In the genomic region with DNA sequence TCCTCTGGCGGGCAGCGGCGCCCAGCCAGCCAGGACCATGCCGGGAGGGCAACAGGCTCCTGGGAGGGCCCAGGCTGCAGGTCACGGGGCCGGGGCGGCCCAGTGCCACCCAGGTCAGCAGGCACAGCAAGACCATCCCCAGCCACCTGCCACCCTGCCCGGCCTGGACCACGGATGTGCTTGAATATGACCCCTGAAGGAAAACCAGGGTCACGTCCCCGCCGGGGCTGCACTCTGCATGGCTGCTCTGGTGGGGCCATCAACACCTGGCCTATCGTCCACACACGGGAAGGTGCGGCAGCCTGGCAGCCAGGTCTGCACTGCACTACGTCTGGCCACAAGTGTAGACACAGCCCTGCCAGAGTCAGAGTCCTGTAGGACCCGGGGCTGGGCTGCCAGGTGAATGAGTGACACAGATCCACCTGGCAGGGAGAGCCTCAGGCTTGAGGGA, we compare ENCODE assay signal across 17 cellular contexts. TPM values are rescaled to one million over a fixed set of nuclear protein-coding genes. Genes with fewer than 3 reads are reported as not detected.
A peak's percentile ranks its signal among the peaks of the same experiment; 100 is the strongest.
DNase-seq lines count a peak whose midpoint lies in the region; ATAC-seq and TF ChIP-seq lines count a peak whose summit lies in the region.
"Had no signal": no experiment of that assay in that cellular context is flagged by ENCODE, and none has a peak within 500 bp of the region (broad histone marks: within the 10 kb centered on the region; RNA-seq: fewer than 3 reads in every experiment).

No MANE protein-coding gene starts in this region.

- H3K36me3 Mint-ChIP-seq in CD14-positive monocyte, result no peaks in the 10 kb centered on the region
- H3K36me3 Mint-ChIP-seq: naive B cell had no signal

- no peak overlapping the region for H3K27ac Mint-ChIP-seq in CD14-positive monocyte
- H3K27ac Mint-ChIP-seq: naive B cell; T-helper 1 cell treated with Interleukin-12 subunit alpha and Interleukin-12 subunit beta and Interleukin-4 antibody, amounts not matched to agents 30 μg/mL and 1 μg/mL, for 36 hours had no signal

- peaks cover 6 to 18% (median 14%) of the 10 kb centered on the region in 3 donors for H3K27me3 Mint-ChIP-seq in CD14-positive monocyte (ENCODE audit: low read depth in 3 of 3)

- WGBS in psoas muscle, 3 donors, result 36 to 40% (median 39%) methylated on average over 16 to 17 of the region's 17 CpGs

- H3K4me1 Mint-ChIP-seq in CD14-positive monocyte, result peaks cover 7% of the 10 kb centered on the region

- H3K9me3 Mint-ChIP-seq in CD14-positive monocyte, result peaks cover 0 to 2% (median 0%) of the 10 kb centered on the region in 7 donors

- ATAC-seq in RWPE2 (ENCODE audit: low read depth), result no peak
- ATAC-seq in psoas muscle, result peak in 1 of 4 donors; percentile 31
- no peak for ATAC-seq in SK-N-SH treated with all-trans-retinoic acid at 6 μM for 48 hours

- H3K36me3 ChIP-seq in RWPE2 (ENCODE audit: low read depth) (no peaks in the 10 kb centered on the region), psoas muscle (ENCODE audit: insufficient read depth in 1 of 2, low read depth in 1 of 2) (no peaks in the 10 kb centered on the region)

- H3K4me3 Mint-ChIP-seq in CD14-positive monocyte, result no peak overlapping the region
- H3K4me3 Mint-ChIP-seq: naive B cell; T-helper 1 cell treated with Interleukin-12 subunit alpha and Interleukin-12 subunit beta and Interleukin-4 antibody, amounts not matched to agents 30 μg/mL and 1 μg/mL, for 36 hours had no signal

- H3K9me3 ChIP-seq in RWPE2 (ENCODE audit: severe bottlenecking) (no peaks in the 10 kb centered on the region), psoas muscle (no peaks in the 10 kb centered on the region)

- peak; percentile 41 for DNase-seq in CD14-positive monocyte (ENCODE audit: low spot score)
- peak; percentile 41 for DNase-seq in RWPE2 (ENCODE audit: low spot score)
- DNase-seq in islet precursor cell, result peak; percentile 35
- peak in 1 of 2 donors; percentile 23 for DNase-seq in psoas muscle
- DNase-seq in putamen (ENCODE audit: low spot score), result no peak
- no peak for DNase-seq in T-helper 9 cell
- DNase-seq: activated CD4-positive, CD25-positive, alpha-beta regulatory T cell; cerebellar nuclear complex; foreskin fibroblast; HCEC 1CT; Karpas-422; naive B cell; NCI-H1417 treated with DMSO at 0.1 percent for 48 hours; retina; stimulated activated CD4-positive, alpha-beta T cell treated with anti-CD3 and anti-CD28 coated beads, Interleukin-2, amount 100 ng/mL, for 24 hours had no signal

- H3K4me3 ChIP-seq in RWPE2 (ENCODE audit: severe bottlenecking) (no peak overlapping the region), psoas muscle (peak overlapping the region; percentile 80)

- H3K27ac ChIP-seq in RWPE2 (ENCODE audit: poor library complexity, severe bottlenecking) (no peak overlapping the region), psoas muscle (peak overlapping the region; percentile 89)

- H3K4me1 ChIP-seq in RWPE2 (ENCODE audit: insufficient read depth, poor library complexity, severe bottlenecking) (no peaks in the 10 kb centered on the region), psoas muscle (peaks cover 71% of the 10 kb centered on the region)

- H3K27me3 ChIP-seq in RWPE2 (ENCODE audit: insufficient read depth, poor library complexity, severe bottlenecking) (no peaks in the 10 kb centered on the region), psoas muscle (ENCODE audit: insufficient read depth in 3 of 3, low read length in 2 of 3) (no peaks in the 10 kb centered on the region)

- intact Hi-C loops in CD14-positive monocyte (cut with micrococcal nuclease), result no loop called here
- intact Hi-C loops in psoas muscle (cut with DNase I), result loop anchor here in 1 of 2 donors (1.0 kb wide), 1 partner anchor 179 kb away; no protein-coding TSS in a partner anchor

- TF ChIP-seq CTCF in CD14-positive monocyte (IDR thresholded peaks at IDR 0.05) (no peak), RWPE2 (IDR thresholded peaks at IDR 0.05; ENCODE audit: poor library complexity, severe bottlenecking) (no peak), psoas muscle (IDR thresholded peaks at IDR 0.05) (no peak)

TF ChIP-seq in SK-N-SH treated with all-trans-retinoic acid at 6 μM for 48 hours, 23 proteins besides CTCF, POLR2A, EP300 and RAD21 (continues in another document):
- TF ChIP-seq ARNTL (CRISPR knock-in tag; IDR thresholded peaks at IDR 0.05; ENCODE audit: borderline replicate concordance, low read depth), result no peak
- TF ChIP-seq RARB (CRISPR knock-in tag; IDR thresholded peaks at IDR 0.05), result no peak
- TF ChIP-seq, protein P1, sequence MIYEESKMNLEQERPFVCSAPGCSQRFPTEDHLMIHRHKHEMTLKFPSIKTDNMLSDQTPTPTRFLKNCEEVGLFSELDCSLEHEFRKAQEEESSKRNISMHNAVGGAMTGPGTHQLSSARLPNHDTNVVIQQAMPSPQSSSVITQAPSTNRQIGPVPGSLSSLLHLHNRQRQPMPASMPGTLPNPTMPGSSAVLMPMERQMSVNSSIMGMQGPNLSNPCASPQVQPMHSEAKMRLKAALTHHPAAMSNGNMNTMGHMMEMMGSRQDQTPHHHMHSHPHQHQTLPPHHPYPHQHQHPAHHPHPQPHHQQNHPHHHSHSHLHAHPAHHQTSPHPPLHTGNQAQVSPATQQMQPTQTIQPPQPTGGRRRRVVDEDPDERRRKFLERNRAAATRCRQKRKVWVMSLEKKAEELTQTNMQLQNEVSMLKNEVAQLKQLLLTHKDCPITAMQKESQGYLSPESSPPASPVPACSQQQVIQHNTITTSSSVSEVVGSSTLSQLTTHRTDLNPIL (CRISPR knock-in tag; IDR thresholded peaks at IDR 0.05; ENCODE audit: low read depth), result no peak
- TF ChIP-seq TCF4 (CRISPR knock-in tag; IDR thresholded peaks at IDR 0.05; ENCODE audit: borderline replicate concordance), result no peak
- no peak for TF ChIP-seq CSDC2 (CRISPR knock-in tag; IDR thresholded peaks at IDR 0.05)
- TF ChIP-seq GLIS3 (CRISPR knock-in tag; IDR thresholded peaks at IDR 0.05), result no peak
- TF ChIP-seq ISL1 (CRISPR knock-in tag; IDR thresholded peaks at IDR 0.05), result no peak
- TF ChIP-seq SNAI2 (CRISPR knock-in tag; IDR thresholded peaks at IDR 0.05), result no peak
- no peak for TF ChIP-seq BACH2 (CRISPR knock-in tag; IDR thresholded peaks at IDR 0.05; ENCODE audit: borderline replicate concordance)
- TF ChIP-seq ZNF8 (CRISPR knock-in tag; IDR thresholded peaks at IDR 0.05), result no peak
- TF ChIP-seq PPARA (CRISPR knock-in tag; IDR thresholded peaks at IDR 0.05; ENCODE audit: borderline replicate concordance), result no peak
- TF ChIP-seq, protein P2, sequence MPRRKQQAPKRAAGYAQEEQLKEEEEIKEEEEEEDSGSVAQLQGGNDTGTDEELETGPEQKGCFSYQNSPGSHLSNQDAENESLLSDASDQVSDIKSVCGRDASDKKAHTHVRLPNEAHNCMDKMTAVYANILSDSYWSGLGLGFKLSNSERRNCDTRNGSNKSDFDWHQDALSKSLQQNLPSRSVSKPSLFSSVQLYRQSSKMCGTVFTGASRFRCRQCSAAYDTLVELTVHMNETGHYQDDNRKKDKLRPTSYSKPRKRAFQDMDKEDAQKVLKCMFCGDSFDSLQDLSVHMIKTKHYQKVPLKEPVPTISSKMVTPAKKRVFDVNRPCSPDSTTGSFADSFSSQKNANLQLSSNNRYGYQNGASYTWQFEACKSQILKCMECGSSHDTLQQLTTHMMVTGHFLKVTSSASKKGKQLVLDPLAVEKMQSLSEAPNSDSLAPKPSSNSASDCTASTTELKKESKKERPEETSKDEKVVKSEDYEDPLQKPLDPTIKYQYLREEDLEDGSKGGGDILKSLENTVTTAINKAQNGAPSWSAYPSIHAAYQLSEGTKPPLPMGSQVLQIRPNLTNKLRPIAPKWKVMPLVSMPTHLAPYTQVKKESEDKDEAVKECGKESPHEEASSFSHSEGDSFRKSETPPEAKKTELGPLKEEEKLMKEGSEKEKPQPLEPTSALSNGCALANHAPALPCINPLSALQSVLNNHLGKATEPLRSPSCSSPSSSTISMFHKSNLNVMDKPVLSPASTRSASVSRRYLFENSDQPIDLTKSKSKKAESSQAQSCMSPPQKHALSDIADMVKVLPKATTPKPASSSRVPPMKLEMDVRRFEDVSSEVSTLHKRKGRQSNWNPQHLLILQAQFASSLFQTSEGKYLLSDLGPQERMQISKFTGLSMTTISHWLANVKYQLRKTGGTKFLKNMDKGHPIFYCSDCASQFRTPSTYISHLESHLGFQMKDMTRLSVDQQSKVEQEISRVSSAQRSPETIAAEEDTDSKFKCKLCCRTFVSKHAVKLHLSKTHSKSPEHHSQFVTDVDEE (CRISPR knock-in tag; IDR thresholded peaks at IDR 0.05), result no peak
- no peak for TF ChIP-seq OSR1 (CRISPR knock-in tag; IDR thresholded peaks at IDR 0.05)
- TF ChIP-seq, protein P3, sequence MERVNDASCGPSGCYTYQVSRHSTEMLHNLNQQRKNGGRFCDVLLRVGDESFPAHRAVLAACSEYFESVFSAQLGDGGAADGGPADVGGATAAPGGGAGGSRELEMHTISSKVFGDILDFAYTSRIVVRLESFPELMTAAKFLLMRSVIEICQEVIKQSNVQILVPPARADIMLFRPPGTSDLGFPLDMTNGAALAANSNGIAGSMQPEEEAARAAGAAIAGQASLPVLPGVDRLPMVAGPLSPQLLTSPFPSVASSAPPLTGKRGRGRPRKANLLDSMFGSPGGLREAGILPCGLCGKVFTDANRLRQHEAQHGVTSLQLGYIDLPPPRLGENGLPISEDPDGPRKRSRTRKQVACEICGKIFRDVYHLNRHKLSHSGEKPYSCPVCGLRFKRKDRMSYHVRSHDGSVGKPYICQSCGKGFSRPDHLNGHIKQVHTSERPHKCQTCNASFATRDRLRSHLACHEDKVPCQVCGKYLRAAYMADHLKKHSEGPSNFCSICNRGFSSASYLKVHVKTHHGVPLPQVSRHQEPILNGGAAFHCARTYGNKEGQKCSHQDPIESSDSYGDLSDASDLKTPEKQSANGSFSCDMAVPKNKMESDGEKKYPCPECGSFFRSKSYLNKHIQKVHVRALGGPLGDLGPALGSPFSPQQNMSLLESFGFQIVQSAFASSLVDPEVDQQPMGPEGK (CRISPR knock-in tag; IDR thresholded peaks at IDR 0.05; ENCODE audit: borderline replicate concordance), result no peak
- no peak for TF ChIP-seq ESRRG (CRISPR knock-in tag; IDR thresholded peaks at IDR 0.05)
- TF ChIP-seq TOX (CRISPR knock-in tag; IDR thresholded peaks at IDR 0.05; ENCODE audit: borderline replicate concordance), result no peak
- TF ChIP-seq ZFP30 (CRISPR knock-in tag; IDR thresholded peaks at IDR 0.05), result no peak
- TF ChIP-seq ZFP3 (CRISPR knock-in tag; IDR thresholded peaks at IDR 0.05), result no peak

RNA-seq across cellular contexts. Expression of a gene that starts 6.9 kb away (rescaled TPM):
- not detected for polyA plus RNA-seq in CD14-positive monocyte
- total RNA-seq in psoas muscle, result 10 to 100 TPM in 3 of 4 donors, 1 to 10 TPM in 1; 7.6 to 49.7 (median 23.1) TPM
- 10 to 100 TPM in 2 of 3 donors, 1 to 10 TPM in 1; 7.9 to 25.8 (median 18.1) TPM for polyA plus RNA-seq in psoas muscle

Comparison
In these comparisons a context has a peak if more than half of its experiments do, and no peak if none do; other contexts are left out.
1. DNase-seq: peak in CD14-positive monocyte (single experiment), RWPE2 (single experiment) and islet precursor cell (single experiment); none in putamen (single experiment) and T-helper 9 cell (single experiment).
2. RNA of a gene that starts 6.9 kb away (polyA plus RNA-seq): 7.9 to 25.8 TPM in psoas muscle; not detected in CD14-positive monocyte; every median in the first group is over 4 times any median in the second.